In genomic region chr4:37985730-37986275, GRCh38 we compare ENCODE assay signal across 28 cellular contexts. TPM values are rescaled to one million over a fixed set of nuclear protein-coding genes. Genes with fewer than 3 reads are reported as not detected.
A peak's percentile ranks its signal among the peaks of the same experiment; 100 is the strongest.
DNase-seq lines count a peak whose midpoint lies in the region; ATAC-seq, FAIRE-seq and TF ChIP-seq lines count a peak whose summit lies in the region.
"Had no signal": no experiment of that assay in that cellular context is flagged by ENCODE, and none has a peak within 500 bp of the region (broad histone marks: within the 10 kb centered on the region; RNA-seq: fewer than 3 reads in every experiment).

No MANE protein-coding gene starts in this region.

- peak; percentile 72 for ATAC-seq in stimulated activated naive CD8-positive, alpha-beta T cell treated with anti-CD3 and anti-CD28 coated beads, Interleukin-15, amount 100 ng/mL, for 72 hours
- ATAC-seq in stimulated activated naive CD8-positive, alpha-beta T cell treated with anti-CD3 and anti-CD28 coated beads, Interleukin-15, Interleukin-2, amounts not matched to agents 100 U/mL and 50 U/mL, for 24 hours: no peak
- peak; percentile 46 for ATAC-seq in HG02885 (IDR thresholded peaks at IDR 0.05; ENCODE audit: poor library complexity, unreplicated experiment)
- no peak for ATAC-seq in HG02759 (IDR thresholded peaks at IDR 0.05; ENCODE audit: unreplicated experiment)
- ATAC-seq: body of pancreas; stimulated activated memory B cell treated with anti-CD40 and anti-IgM and Interleukin-4, amounts not matched to agents 10 μg/mL and 1 μg/mL and 100 μg/mL, for 72 hours had no signal

- no peaks in the 10 kb centered on the region for H3K27me3 ChIP-seq in small intestine (ENCODE audit: control insufficient read depth in 2 of 2, insufficient read depth in 2 of 2, low read length in 2 of 2)
- H3K27me3 ChIP-seq: BLaER1, body of pancreas, testis had no signal

- no peaks in the 10 kb centered on the region for H3K9me3 ChIP-seq in kidney (ENCODE audit: control insufficient read depth in 1 of 2, low read length in 2 of 2)
- no peaks in the 10 kb centered on the region for H3K9me3 ChIP-seq in small intestine (ENCODE audit: control insufficient read depth, low read depth)
- H3K9me3 ChIP-seq: BLaER1, body of pancreas, testis had no signal

- H3K36me3 ChIP-seq in kidney (ENCODE audit: control insufficient read depth in 1 of 2, insufficient read depth in 2 of 2, low read length in 2 of 2) (no peaks in the 10 kb centered on the region), small intestine (ENCODE audit: control insufficient read depth in 2 of 2, insufficient read depth in 2 of 2, low read length in 2 of 2) (peaks cover 0 to 2% of the 10 kb centered on the region in 2 donors)

- TF ChIP-seq CTCF in kidney (IDR thresholded peaks at IDR 0.05; ENCODE audit: borderline replicate concordance, extremely low read depth, insufficient read depth) (no peak), lower leg skin (IDR thresholded peaks at IDR 0.05) (no peak)

- no peak overlapping the region for H3K9ac ChIP-seq in kidney (ENCODE audit: low read length in 2 of 2)
- H3K9ac ChIP-seq: BLaER1 had no signal

- no peak overlapping the region for H3K4me3 ChIP-seq in kidney (ENCODE audit: low read length in 2 of 2)
- H3K4me3 ChIP-seq in small intestine (ENCODE audit: low read depth in 1 of 2, low read length in 2 of 2): no peak overlapping the region
- no peak overlapping the region for H3K4me3 ChIP-seq in lower leg skin (ENCODE audit: low read depth, poor library complexity, severe bottlenecking)
- H3K4me3 ChIP-seq: BLaER1, body of pancreas, PC-9, testis had no signal

- H3K27ac ChIP-seq in kidney (ENCODE audit: low read depth in 2 of 2, low read length in 2 of 2) (peak overlapping the region; percentile 3 to 29), small intestine (ENCODE audit: low read depth in 1 of 2, low read length in 1 of 2) (no peak overlapping the region)
- H3K27ac ChIP-seq: BLaER1, body of pancreas, PC-9, testis had no signal

- FAIRE-seq in kidney (lab: Jason Lieb, UNC) (no peak), small intestine (lab: Jason Lieb, UNC) (no peak)
- FAIRE-seq: H54 had no signal

- no peaks in the 10 kb centered on the region for H3K9me3 Mint-ChIP-seq in stimulated activated naive CD8-positive, alpha-beta T cell treated with anti-CD3 and anti-CD28 coated beads, Interleukin-15, amount 100 ng/mL, for 72 hours
- H3K9me3 Mint-ChIP-seq: stimulated activated memory B cell treated with anti-CD40 and anti-IgM and Interleukin-4, amounts not matched to agents 10 μg/mL and 1 μg/mL and 100 μg/mL, for 72 hours had no signal

- peaks cover 37% of the 10 kb centered on the region for H3K4me1 Mint-ChIP-seq in stimulated activated naive CD8-positive, alpha-beta T cell treated with anti-CD3 and anti-CD28 coated beads, Interleukin-15, amount 100 ng/mL, for 72 hours

- intact Hi-C loops in kidney (cut with DNase I): no loop called here
- intact Hi-C loops in lower leg skin (cut with DNase I; ENCODE audit: low total_unique reads): no loop called here

- H3K4me1 ChIP-seq in kidney (ENCODE audit: control insufficient read depth in 1 of 2, insufficient read depth in 1 of 2, low read depth in 1 of 2, low read length in 2 of 2): peaks cover 35 to 56% of the 10 kb centered on the region in 2 donors
- H3K4me1 ChIP-seq in small intestine (ENCODE audit: control insufficient read depth in 2 of 2, insufficient read depth in 1 of 2, low read depth in 1 of 2, low read length in 1 of 2): peaks cover 0 to 6% of the 10 kb centered on the region in 2 donors

- WGBS in small intestine, 3 donors: 76 to 89% (median 87%) methylated on average over 3 of the region's 3 CpGs
- 84 to 93% methylated on average over 3 of the region's 3 CpGs for WGBS in lower leg skin, 2 donors

- H3K27me3 Mint-ChIP-seq in stimulated activated naive CD8-positive, alpha-beta T cell treated with anti-CD3 and anti-CD28 coated beads, Interleukin-15, amount 100 ng/mL, for 72 hours: no peaks in the 10 kb centered on the region
- H3K27me3 Mint-ChIP-seq: naive B cell; stimulated activated memory B cell treated with anti-CD40 and anti-IgM and Interleukin-4, amounts not matched to agents 10 μg/mL and 1 μg/mL and 100 μg/mL, for 72 hours had no signal

- no peak overlapping the region for H3K4me3 Mint-ChIP-seq in stimulated activated naive CD8-positive, alpha-beta T cell treated with anti-CD3 and anti-CD28 coated beads, Interleukin-15, amount 100 ng/mL, for 72 hours
- H3K4me3 Mint-ChIP-seq: stimulated activated memory B cell treated with anti-CD40 and anti-IgM and Interleukin-4, amounts not matched to agents 10 μg/mL and 1 μg/mL and 100 μg/mL, for 72 hours had no signal

- TF ChIP-seq POLR2A in lower leg skin (IDR thresholded peaks at IDR 0.05): no peak

- H3K27ac Mint-ChIP-seq in stimulated activated naive CD8-positive, alpha-beta T cell treated with anti-CD3 and anti-CD28 coated beads, Interleukin-15, amount 100 ng/mL, for 72 hours: peak overlapping the region in 1 of 2 donors; percentile 20
- H3K27ac Mint-ChIP-seq: stimulated activated memory B cell treated with anti-CD40 and anti-IgM and Interleukin-4, amounts not matched to agents 10 μg/mL and 1 μg/mL and 100 μg/mL, for 72 hours had no signal

- no peak for DNase-seq in stimulated activated naive CD8-positive, alpha-beta T cell treated with anti-CD3 and anti-CD28 coated beads, Interleukin-15, amount 100 ng/mL, for 72 hours
- DNase-seq in stimulated activated naive CD8-positive, alpha-beta T cell treated with anti-CD3 and anti-CD28 coated beads, Interleukin-15, Interleukin-2, amounts not matched to agents 100 U/mL and 50 U/mL, for 24 hours: no peak
- no peak for DNase-seq in kidney
- DNase-seq in small intestine: no peak
- no peak for DNase-seq in lower leg skin (ENCODE audit: low spot score in 2 of 2)
- no peak for DNase-seq in hepatic stellate cell (ENCODE audit: low spot score)
- DNase-seq: activated CD4-positive, alpha-beta T cell treated with anti-CD3 and anti-CD28 coated beads, Interleukin-2, amount 50 U/mL, for 4 hours; activated CD4-positive, CD25-positive, alpha-beta regulatory T cell; activated CD8-positive, alpha-beta memory T cell treated with anti-CD3 and anti-CD28 coated beads, Interleukin-2, amount 50 U/mL, for 48 hours; activated effector memory CD4-positive, alpha-beta T cell treated with Interleukin-2 at 50 U/mL for 16 hours; body of pancreas; cerebellar nuclear complex; head of caudate nucleus; naive B cell; NCI-H1105; NCI-H2029 treated with DMSO at 0.1 percent for 48 hours; NCI-H774; PC-9; SHP77; SW 1271; testis had no signal

RNA-seq across cellular contexts. Expression of gene PTTG2, which starts 25.6 kb away (rescaled TPM):
- total RNA-seq in kidney (1.0 TPM), lower leg skin (not detected)
- polyA plus RNA-seq in kidney (ENCODE audit: insufficient read depth, low read depth, low replicate concordance) (not detected), small intestine (under 1 TPM in 1 of 3 donors, not detected in 2; 0.09 TPM)
- total RNA-seq: LHCN-M2, renal cortical epithelial cell had no signal

Comparison
In these comparisons a context has a peak if more than half of its experiments do, and no peak if none do; other contexts are left out.
1. ATAC-seq: peak in stimulated activated naive CD8-positive, alpha-beta T cell treated with anti-CD3 and anti-CD28 coated beads, Interleukin-15, amount 100 ng/mL, for 72 hours (single experiment) and HG02885 (single experiment); none in stimulated activated naive CD8-positive, alpha-beta T cell treated with anti-CD3 and anti-CD28 coated beads, Interleukin-15, Interleukin-2, amounts not matched to agents 100 U/mL and 50 U/mL, for 24 hours (single experiment) and HG02759 (single experiment).
2. H3K27ac ChIP-seq: peak in kidney (2 of 2); none in small intestine (0 of 2).